ENCODE assay signal across 13 cellular contexts in genomic region chr1:10644307-10645128, GRCh38.
A peak's percentile ranks its signal among the peaks of the same experiment; 100 is the strongest.
DNase-seq lines count a peak whose midpoint lies in the region; ATAC-seq and TF ChIP-seq lines count a peak whose summit lies in the region.
"Had no signal": no experiment of that assay in that cellular context is flagged by ENCODE, and none has a peak within 500 bp of the region (broad histone marks: within the 10 kb centered on the region; RNA-seq: fewer than 3 reads in every experiment).

No MANE protein-coding gene starts in this region.

- H3K27ac Mint-ChIP-seq in activated CD4-positive, alpha-beta T cell treated with anti-CD3 and anti-CD28 coated beads, Interleukin-2, amount 10 ng/mL, durations not matched to agents 7 days and 5 days, result peak overlapping the region; percentile 66
- H3K27ac Mint-ChIP-seq in activated CD4-positive, alpha-beta T cell treated with anti-CD3 and anti-CD28 coated beads, Interleukin-2, amount 10 ng/mL, durations not matched to agents 24 days and 14 days, result no peak overlapping the region
- H3K27ac Mint-ChIP-seq in stimulated activated effector memory CD8-positive, alpha-beta T cell treated with anti-CD3 and anti-CD28 coated beads, Interleukin-12 subunit alpha, Interleukin-12 subunit beta, amount 100 ng/mL, for 72 hours, result no peak overlapping the region
- H3K27ac Mint-ChIP-seq: activated T-cell treated with anti-CD3 and anti-CD28 coated beads, Interleukin-2, amount 50 U/mL, for 24 hours; dendritic cell treated with granulocyte-macrophage colony-stimulating factor and Interleukin-4, amounts not matched to agents 40 ng/mL and 50 ng/mL, for 4 days; memory B cell had no signal

- no peak for TF ChIP-seq POLR2A in NB4 (IDR thresholded peaks at IDR 0.05; ENCODE audit: extremely low read depth, insufficient read length)

- no peaks in the 10 kb centered on the region for H3K4me1 Mint-ChIP-seq in activated CD4-positive, alpha-beta T cell treated with anti-CD3 and anti-CD28 coated beads, Interleukin-2, amount 10 ng/mL, durations not matched to agents 7 days and 5 days
- no peaks in the 10 kb centered on the region for H3K4me1 Mint-ChIP-seq in activated CD4-positive, alpha-beta T cell treated with anti-CD3 and anti-CD28 coated beads, Interleukin-2, amount 10 ng/mL, durations not matched to agents 24 days and 14 days
- no peaks in the 10 kb centered on the region for H3K4me1 Mint-ChIP-seq in stimulated activated effector memory CD8-positive, alpha-beta T cell treated with anti-CD3 and anti-CD28 coated beads, Interleukin-12 subunit alpha, Interleukin-12 subunit beta, amount 100 ng/mL, for 72 hours
- H3K4me1 Mint-ChIP-seq: memory B cell had no signal

- CTCF ChIA-PET in activated CD4-positive, alpha-beta T cell treated with anti-CD3 and anti-CD28 coated beads, Interleukin-2, amount 10 ng/mL, durations not matched to agents 7 days and 5 days (lab: Charles Lee), result interaction anchor here (0.5 kb wide), 1 partner anchor 124 kb away, joined by 3 read pairs; no protein-coding TSS in a partner anchor

- no peaks in the 10 kb centered on the region for H3K36me3 Mint-ChIP-seq in activated CD4-positive, alpha-beta T cell treated with anti-CD3 and anti-CD28 coated beads, Interleukin-2, amount 10 ng/mL, durations not matched to agents 7 days and 5 days (ENCODE audit: low read depth)
- H3K36me3 Mint-ChIP-seq in activated CD4-positive, alpha-beta T cell treated with anti-CD3 and anti-CD28 coated beads, Interleukin-2, amount 10 ng/mL, durations not matched to agents 24 days and 14 days (ENCODE audit: low read depth), result no peaks in the 10 kb centered on the region
- H3K36me3 Mint-ChIP-seq in stimulated activated effector memory CD8-positive, alpha-beta T cell treated with anti-CD3 and anti-CD28 coated beads, Interleukin-12 subunit alpha, Interleukin-12 subunit beta, amount 100 ng/mL, for 72 hours, result no peaks in the 10 kb centered on the region

- ATAC-seq in esophagus mucosa, result peak; percentile 64
- ATAC-seq in stimulated activated effector memory CD8-positive, alpha-beta T cell treated with anti-CD3 and anti-CD28 coated beads, Interleukin-12 subunit alpha, Interleukin-12 subunit beta, amount 100 ng/mL, for 72 hours, result peak; percentile 49
- no peak for ATAC-seq in GM21723 (IDR thresholded peaks at IDR 0.05; ENCODE audit: unreplicated experiment)
- ATAC-seq: HCT116 had no signal

- no peak overlapping the region for H3K4me3 Mint-ChIP-seq in activated CD4-positive, alpha-beta T cell treated with anti-CD3 and anti-CD28 coated beads, Interleukin-2, amount 10 ng/mL, durations not matched to agents 7 days and 5 days
- H3K4me3 Mint-ChIP-seq in activated CD4-positive, alpha-beta T cell treated with anti-CD3 and anti-CD28 coated beads, Interleukin-2, amount 10 ng/mL, durations not matched to agents 24 days and 14 days, result no peak overlapping the region
- no peak overlapping the region for H3K4me3 Mint-ChIP-seq in stimulated activated effector memory CD8-positive, alpha-beta T cell treated with anti-CD3 and anti-CD28 coated beads, Interleukin-12 subunit alpha, Interleukin-12 subunit beta, amount 100 ng/mL, for 72 hours
- H3K4me3 Mint-ChIP-seq: activated T-cell treated with anti-CD3 and anti-CD28 coated beads, Interleukin-2, amount 50 U/mL, for 24 hours; dendritic cell treated with granulocyte-macrophage colony-stimulating factor and Interleukin-4, amounts not matched to agents 40 ng/mL and 50 ng/mL, for 4 days; memory B cell had no signal

- no peak for DNase-seq in activated CD4-positive, alpha-beta T cell treated with anti-CD3 and anti-CD28 coated beads, Interleukin-2, amount 10 ng/mL, durations not matched to agents 7 days and 5 days
- no peak for DNase-seq in activated CD4-positive, alpha-beta T cell treated with anti-CD3 and anti-CD28 coated beads, Interleukin-2, amount 10 ng/mL, durations not matched to agents 24 days and 14 days
- DNase-seq in NB4 (ENCODE audit: low read depth) (peak; percentile 54), islet precursor cell (no peak), DMS153 treated with DMSO at 0.1 percent for 48 hours (lab: John Stamatoyannopoulos, UW; ENCODE audit: unreplicated experiment) (no peak)
- DNase-seq in stimulated activated effector memory CD8-positive, alpha-beta T cell treated with anti-CD3 and anti-CD28 coated beads, Interleukin-12 subunit alpha, Interleukin-12 subunit beta, amount 100 ng/mL, for 72 hours (ENCODE audit: low spot score in 2 of 2), result no peak
- DNase-seq: ACHN; activated T-cell treated with anti-CD3 and anti-CD28 coated beads, Interleukin-2, amount 50 U/mL, for 24 hours had no signal

- H3K27me3 Mint-ChIP-seq in activated CD4-positive, alpha-beta T cell treated with anti-CD3 and anti-CD28 coated beads, Interleukin-2, amount 10 ng/mL, durations not matched to agents 7 days and 5 days, result no peaks in the 10 kb centered on the region
- no peaks in the 10 kb centered on the region for H3K27me3 Mint-ChIP-seq in activated CD4-positive, alpha-beta T cell treated with anti-CD3 and anti-CD28 coated beads, Interleukin-2, amount 10 ng/mL, durations not matched to agents 24 days and 14 days
- H3K27me3 Mint-ChIP-seq: activated T-cell treated with anti-CD3 and anti-CD28 coated beads, Interleukin-2, amount 50 U/mL, for 24 hours; memory B cell had no signal

- H3K4me3 ChIP-seq in NB4 (ENCODE audit: low read depth, low read length), result no peak overlapping the region

- no peaks in the 10 kb centered on the region for H3K9me3 Mint-ChIP-seq in activated CD4-positive, alpha-beta T cell treated with anti-CD3 and anti-CD28 coated beads, Interleukin-2, amount 10 ng/mL, durations not matched to agents 7 days and 5 days
- no peaks in the 10 kb centered on the region for H3K9me3 Mint-ChIP-seq in activated CD4-positive, alpha-beta T cell treated with anti-CD3 and anti-CD28 coated beads, Interleukin-2, amount 10 ng/mL, durations not matched to agents 24 days and 14 days
- H3K9me3 Mint-ChIP-seq in stimulated activated effector memory CD8-positive, alpha-beta T cell treated with anti-CD3 and anti-CD28 coated beads, Interleukin-12 subunit alpha, Interleukin-12 subunit beta, amount 100 ng/mL, for 72 hours, result no peaks in the 10 kb centered on the region
- H3K9me3 Mint-ChIP-seq: activated T-cell treated with anti-CD3 and anti-CD28 coated beads, Interleukin-2, amount 50 U/mL, for 24 hours; dendritic cell treated with granulocyte-macrophage colony-stimulating factor and Interleukin-4, amounts not matched to agents 40 ng/mL and 50 ng/mL, for 4 days; memory B cell had no signal

- no peak for TF ChIP-seq CTCF in NB4 (IDR thresholded peaks at IDR 0.05; ENCODE audit: low read depth, low read length)

- POLR2A ChIA-PET in activated CD4-positive, alpha-beta T cell treated with anti-CD3 and anti-CD28 coated beads, Interleukin-2, amount 10 ng/mL, durations not matched to agents 7 days and 5 days (lab: Charles Lee), result no interaction called here

- intact Hi-C loops in activated CD4-positive, alpha-beta T cell treated with anti-CD3 and anti-CD28 coated beads, Interleukin-2, amount 10 ng/mL, durations not matched to agents 24 days and 14 days (cut with micrococcal nuclease), result no loop called here
